16 cellular contexts compared by ENCODE assay signal in the genomic region with DNA sequence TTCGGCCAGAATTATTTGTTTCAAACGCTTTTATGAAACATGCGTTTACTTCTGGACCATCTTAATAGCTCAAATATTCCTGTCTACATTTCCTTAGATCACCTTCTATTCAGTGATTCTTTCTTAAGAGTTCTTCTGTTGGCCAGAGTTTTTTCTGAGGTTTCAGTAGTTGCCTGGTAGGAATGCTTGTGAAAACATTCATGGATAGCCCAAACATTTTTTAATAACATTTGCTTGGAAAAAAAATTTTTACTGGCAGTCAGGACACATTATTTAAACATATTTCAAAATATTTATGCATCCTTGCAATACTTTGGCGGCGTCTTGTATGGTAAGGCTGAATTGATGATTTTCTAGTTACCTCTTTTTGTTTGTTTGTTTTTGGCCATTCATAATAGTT.
"Had no signal": no experiment of that assay in that cellular context is flagged by ENCODE, and none has a peak within 500 bp of the region (broad histone marks: within the 10 kb centered on the region; RNA-seq: fewer than 3 reads in every experiment).

No MANE protein-coding gene starts in this region.

- H3K4me3 ChIP-seq: coronary artery, psoas muscle, upper lobe of right lung had no signal

- H3K27ac ChIP-seq: coronary artery, epithelial cell of prostate, psoas muscle, upper lobe of right lung had no signal

- H3K4me1 ChIP-seq: psoas muscle, upper lobe of right lung had no signal

- DNase-seq: activated CD4-positive, alpha-beta T cell treated with anti-CD3 and anti-CD28 coated beads for 1 hour; activated CD4-positive, alpha-beta T cell treated with anti-CD3 and anti-CD28 coated beads, Interleukin-2, amount 50 U/mL, for 48 hours; activated CD8-positive, alpha-beta memory T cell treated with anti-CD3 and anti-CD28 coated beads, Interleukin-2, amount 10 ng/mL, durations not matched to agents 7 days and 5 days; activated gamma-delta T cell; activated T-cell treated with anti-CD3 and anti-CD28 coated beads, Interleukin-2, amount 50 U/mL, for 24 hours; effector memory CD8-positive, alpha-beta T cell; foreskin fibroblast; head of caudate nucleus; occipital lobe; psoas muscle; stimulated activated CD4-positive, alpha-beta T cell treated with anti-CD3 and anti-CD28 coated beads, Interleukin-2, amount 100 ng/mL, for 48 hours; stimulated activated naive CD8-positive, alpha-beta T cell treated with anti-CD3 and anti-CD28 coated beads, Interleukin-15, Interleukin-2, amounts not matched to agents 100 U/mL and 50 U/mL, for 24 hours; T-helper 9 cell; upper lobe of right lung had no signal

- H3K27me3 ChIP-seq: upper lobe of right lung had no signal

- H3K36me3 ChIP-seq: upper lobe of right lung had no signal
